In genomic region chr1:150008699-150009098, GRCh38 we compare ENCODE assay signal across 8 cellular contexts. TPM values are rescaled to one million over a fixed set of nuclear protein-coding genes. Genes with fewer than 3 reads are reported as not detected.
A peak's percentile ranks its signal among the peaks of the same experiment; 100 is the strongest.
DNase-seq lines count a peak whose midpoint lies in the region; ATAC-seq and TF ChIP-seq lines count a peak whose summit lies in the region.

No MANE protein-coding gene starts in this region.

- TF ChIP-seq EP300 in tibial nerve (IDR thresholded peaks at IDR 0.05) = no peak

- H3K9me3 ChIP-seq in tibial nerve = no peaks in the 10 kb centered on the region

- H3K27me3 ChIP-seq in tibial nerve = no peaks in the 10 kb centered on the region

- peaks cover 0 to 12% (median 0%) of the 10 kb centered on the region in 3 donors for H3K36me3 ChIP-seq in tibial nerve

- DNase-seq in activated T-cell treated with anti-CD3 and anti-CD28 coated beads, Interleukin-2, amount 50 U/mL, for 4 hours = no peak
- DNase-seq in activated T-cell treated with anti-CD3 and anti-CD28 coated beads, Interleukin-2, amount 50 U/mL, for 1 hour = no peak
- DNase-seq in immature natural killer cell (no peak), tibial nerve (ENCODE audit: low spot score in 2 of 2) (no peak)
- DNase-seq in activated CD8-positive, alpha-beta memory T cell treated with anti-CD3 and anti-CD28 coated beads, Interleukin-2, amount 10 ng/mL, durations not matched to agents 7 days and 5 days = no peak

- peaks cover 0 to 76% (median 25%) of the 10 kb centered on the region in 4 donors for H3K4me1 ChIP-seq in tibial nerve

- H3K36me3 Mint-ChIP-seq in activated T-cell treated with anti-CD3 and anti-CD28 coated beads, Interleukin-2, amount 50 U/mL, for 4 hours (ENCODE audit: insufficient read depth) = peaks cover 23% of the 10 kb centered on the region
- peaks cover 63% of the 10 kb centered on the region for H3K36me3 Mint-ChIP-seq in activated T-helper 17 cell treated with anti-CD3 and anti-CD28 coated beads, Interleukin-2, amount 50 U/mL, for 72 hours (ENCODE audit: low read depth)
- H3K36me3 Mint-ChIP-seq in immature natural killer cell = peaks cover 3 to 9% (median 4%) of the 10 kb centered on the region in 3 donors
- peaks cover 11% of the 10 kb centered on the region for H3K36me3 Mint-ChIP-seq in activated CD8-positive, alpha-beta memory T cell treated with anti-CD3 and anti-CD28 coated beads, Interleukin-2, amount 10 ng/mL, durations not matched to agents 7 days and 5 days

- H3K4me3 Mint-ChIP-seq in activated T-cell treated with anti-CD3 and anti-CD28 coated beads, Interleukin-2, amount 50 U/mL, for 4 hours = peak overlapping the region; percentile 94
- peak overlapping the region; percentile 99 for H3K4me3 Mint-ChIP-seq in activated T-helper 17 cell treated with anti-CD3 and anti-CD28 coated beads, Interleukin-2, amount 50 U/mL, for 72 hours
- H3K4me3 Mint-ChIP-seq in immature natural killer cell = peak overlapping the region; percentile 88 to 99 (median 98)
- H3K4me3 Mint-ChIP-seq in activated CD8-positive, alpha-beta memory T cell treated with anti-CD3 and anti-CD28 coated beads, Interleukin-2, amount 10 ng/mL, durations not matched to agents 7 days and 5 days = no peak overlapping the region

- H3K27ac ChIP-seq in tibial nerve = peak overlapping the region; percentile 39 to 98 (median 94)

- peaks cover 57% of the 10 kb centered on the region for H3K4me1 Mint-ChIP-seq in activated T-cell treated with anti-CD3 and anti-CD28 coated beads, Interleukin-2, amount 50 U/mL, for 4 hours (ENCODE audit: low read depth)
- H3K4me1 Mint-ChIP-seq in activated T-helper 17 cell treated with anti-CD3 and anti-CD28 coated beads, Interleukin-2, amount 50 U/mL, for 72 hours = peaks cover 37% of the 10 kb centered on the region
- peaks cover 29 to 46% of the 10 kb centered on the region in 2 donors for H3K4me1 Mint-ChIP-seq in immature natural killer cell
- H3K4me1 Mint-ChIP-seq in activated CD8-positive, alpha-beta memory T cell treated with anti-CD3 and anti-CD28 coated beads, Interleukin-2, amount 10 ng/mL, durations not matched to agents 7 days and 5 days = peaks cover 32% of the 10 kb centered on the region

- H3K9me3 Mint-ChIP-seq in activated T-cell treated with anti-CD3 and anti-CD28 coated beads, Interleukin-2, amount 50 U/mL, for 4 hours = no peaks in the 10 kb centered on the region
- H3K9me3 Mint-ChIP-seq in activated T-helper 17 cell treated with anti-CD3 and anti-CD28 coated beads, Interleukin-2, amount 50 U/mL, for 72 hours = no peaks in the 10 kb centered on the region
- H3K9me3 Mint-ChIP-seq in immature natural killer cell = no peaks in the 10 kb centered on the region
- no peaks in the 10 kb centered on the region for H3K9me3 Mint-ChIP-seq in activated CD8-positive, alpha-beta memory T cell treated with anti-CD3 and anti-CD28 coated beads, Interleukin-2, amount 10 ng/mL, durations not matched to agents 7 days and 5 days (ENCODE audit: low read depth)

- no peak for TF ChIP-seq CTCF in tibial nerve (IDR thresholded peaks at IDR 0.05)

- WGBS in tibial nerve, 2 donors = 37% methylated on average over 6 of the region's 6 CpGs

- peak overlapping the region; percentile 100 for H3K27ac Mint-ChIP-seq in activated T-helper 17 cell treated with anti-CD3 and anti-CD28 coated beads, Interleukin-2, amount 50 U/mL, for 72 hours
- peak overlapping the region in 2 of 6 donors; percentile 40 to 83 for H3K27ac Mint-ChIP-seq in immature natural killer cell
- no peak overlapping the region for H3K27ac Mint-ChIP-seq in activated CD8-positive, alpha-beta memory T cell treated with anti-CD3 and anti-CD28 coated beads, Interleukin-2, amount 10 ng/mL, durations not matched to agents 7 days and 5 days

- no peak for TF ChIP-seq POLR2A in tibial nerve (IDR thresholded peaks at IDR 0.05)

- H3K27me3 Mint-ChIP-seq in activated T-cell treated with anti-CD3 and anti-CD28 coated beads, Interleukin-2, amount 50 U/mL, for 4 hours (ENCODE audit: low read depth) = no peaks in the 10 kb centered on the region
- no peaks in the 10 kb centered on the region for H3K27me3 Mint-ChIP-seq in activated T-helper 17 cell treated with anti-CD3 and anti-CD28 coated beads, Interleukin-2, amount 50 U/mL, for 72 hours
- H3K27me3 Mint-ChIP-seq in immature natural killer cell (ENCODE audit: low read depth in 3 of 3) = peaks cover 0 to 5% (median 4%) of the 10 kb centered on the region in 3 donors
- no peaks in the 10 kb centered on the region for H3K27me3 Mint-ChIP-seq in activated CD8-positive, alpha-beta memory T cell treated with anti-CD3 and anti-CD28 coated beads, Interleukin-2, amount 10 ng/mL, durations not matched to agents 7 days and 5 days

- no peak for ATAC-seq in activated T-cell treated with anti-CD3 and anti-CD28 coated beads, Interleukin-2, amount 50 U/mL, for 4 hours
- ATAC-seq in activated T-helper 17 cell treated with anti-CD3 and anti-CD28 coated beads, Interleukin-2, amount 50 U/mL, for 72 hours (replicated peaks) = no peak
- no peak for ATAC-seq in activated CD8-positive, alpha-beta memory T cell treated with anti-CD3 and anti-CD28 coated beads, Interleukin-2, amount 10 ng/mL, durations not matched to agents 7 days and 5 days
- ATAC-seq in HG03469 (IDR thresholded peaks at IDR 0.05; ENCODE audit: unreplicated experiment) (no peak), HG03457 (IDR thresholded peaks at IDR 0.05; ENCODE audit: unreplicated experiment) (no peak)

- H3K4me3 ChIP-seq in tibial nerve = peak overlapping the region; percentile 83 to 95 (median 86)

- CTCF ChIA-PET in activated CD8-positive, alpha-beta memory T cell treated with anti-CD3 and anti-CD28 coated beads, Interleukin-2, amount 10 ng/mL, durations not matched to agents 7 days and 5 days (lab: Charles Lee) = interaction anchor here (2.4 kb wide), 1 partner anchor 179 kb away, joined by 7 read pairs; no protein-coding TSS in a partner anchor

RNA-seq across cellular contexts. Expression of gene OTUD7B, which starts 1.8 kb away (rescaled TPM):
- total RNA-seq in activated T-cell treated with anti-CD3 and anti-CD28 coated beads, Interleukin-2, amount 50 U/mL, for 4 hours = 10 to 100 TPM; 40.5 to 48.2 (median 43.2) TPM
- 10 to 100 TPM; 21.4 to 48.7 TPM for total RNA-seq in activated T-helper 17 cell treated with anti-CD3 and anti-CD28 coated beads, Interleukin-2, amount 50 U/mL, for 72 hours
- 1 to 10 TPM in 1 of 3 donors, under 1 TPM in 2; 0.24 to 4.3 (median 0.54) TPM for polyA plus RNA-seq in immature natural killer cell
- 10 to 100 TPM; 54.3 to 84.6 (median 80.1) TPM for total RNA-seq in tibial nerve
- 10 to 100 TPM; 16.4 to 19.7 TPM for total RNA-seq in activated CD8-positive, alpha-beta memory T cell treated with anti-CD3 and anti-CD28 coated beads, Interleukin-2, amount 10 ng/mL, durations not matched to agents 7 days and 5 days

RNA-seq across cellular contexts. Expression of gene VPS45, which starts 58.9 kb away (rescaled TPM):
- 10 to 100 TPM; 17.8 to 19.9 (median 18.6) TPM for total RNA-seq in activated T-cell treated with anti-CD3 and anti-CD28 coated beads, Interleukin-2, amount 50 U/mL, for 4 hours
- 10 to 100 TPM; 24.7 to 26.9 TPM for total RNA-seq in activated T-helper 17 cell treated with anti-CD3 and anti-CD28 coated beads, Interleukin-2, amount 50 U/mL, for 72 hours
- 10 to 100 TPM; 30.5 to 39.9 (median 35.1) TPM for polyA plus RNA-seq in immature natural killer cell
- total RNA-seq in tibial nerve = 10 to 100 TPM; 32.6 to 41.2 (median 37.1) TPM
- 10 to 100 TPM; 34.7 to 35.9 TPM for total RNA-seq in activated CD8-positive, alpha-beta memory T cell treated with anti-CD3 and anti-CD28 coated beads, Interleukin-2, amount 10 ng/mL, durations not matched to agents 7 days and 5 days
